ENCODE assay signal across 11 cellular contexts in the genomic region with DNA sequence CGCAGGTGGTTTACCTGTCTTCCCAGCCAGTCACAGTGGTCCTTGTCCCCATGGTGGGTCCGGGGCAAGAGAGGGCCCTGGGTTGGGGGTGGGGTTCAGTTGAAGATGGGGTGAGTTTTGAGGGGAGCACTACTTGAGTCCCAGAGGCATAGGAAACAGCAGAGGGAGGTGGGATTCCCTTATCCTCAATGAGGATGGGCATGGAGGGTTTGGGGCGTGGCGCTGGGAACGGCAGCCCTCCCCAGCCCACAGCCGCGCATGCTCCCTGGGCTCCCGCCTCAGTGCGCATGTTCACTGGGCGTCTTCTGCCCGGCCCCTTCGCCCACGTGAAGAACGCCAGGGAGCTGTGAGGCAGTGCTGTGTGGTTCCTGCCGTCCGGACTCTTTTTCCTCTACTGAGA. TPM values are rescaled to one million over a fixed set of nuclear protein-coding genes. Genes with fewer than 3 reads are reported as not detected.
"Had no signal": no experiment of that assay in that cellular context is flagged by ENCODE, and none has a peak within 500 bp of the region (broad histone marks: within the 10 kb centered on the region; RNA-seq: fewer than 3 reads in every experiment).

A gene with protein sequence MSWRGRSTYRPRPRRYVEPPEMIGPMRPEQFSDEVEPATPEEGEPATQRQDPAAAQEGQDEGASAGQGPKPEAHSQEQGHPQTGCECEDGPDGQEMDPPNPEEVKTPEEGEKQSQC (plus strand): TSS at position 301 of the 400 bp plus-strand sequence. CDS start 1,155 bp downstream, outside the sequence.

RNA-seq across cellular contexts. Expression of the gene that starts here (rescaled TPM):
- total RNA-seq: OCI-LY7, PC-3, PC-9, Peyer's patch, Right ventricle myocardium inferior, Right ventricle myocardium superior, RPMI7951, SJCRH30, SJSA1, T-cell had no signal
- polyA plus RNA-seq: SK-N-SH had no signal
